ENCODE assay signal across 14 cellular contexts in genomic region chr7:5533821-5534367, GRCh38. TPM values are rescaled to one million over a fixed set of nuclear protein-coding genes. Genes with fewer than 3 reads are reported as not detected.
DNase-seq lines count a peak whose midpoint lies in the region; ATAC-seq and TF ChIP-seq lines count a peak whose summit lies in the region.
"Had no signal": no experiment of that assay in that cellular context is flagged by ENCODE, and none has a peak within 500 bp of the region (broad histone marks: within the 10 kb centered on the region; RNA-seq: fewer than 3 reads in every experiment).

No MANE protein-coding gene starts in this region.

- no peak for ATAC-seq in CD8-positive, alpha-beta T cell
- ATAC-seq in GM21367 (IDR thresholded peaks at IDR 0.05; ENCODE audit: unreplicated experiment) = no peak

- TF ChIP-seq CTCF in CD8-positive, alpha-beta T cell (IDR thresholded peaks at IDR 0.05) = no peak
- TF ChIP-seq CTCF in progenitor cell of endocrine pancreas (IDR thresholded peaks at IDR 0.05; ENCODE audit: unreplicated experiment) = no peak
- TF ChIP-seq CTCF in prostate gland (IDR thresholded peaks at IDR 0.05) = no peak

- 50% methylated on average over 10 of the region's 10 CpGs for WGBS in prostate gland

- H3K9me3 Mint-ChIP-seq in CD8-positive, alpha-beta T cell = no peaks in the 10 kb centered on the region
- no peaks in the 10 kb centered on the region for H3K9me3 Mint-ChIP-seq in progenitor cell of endocrine pancreas (ENCODE audit: low read depth)

- peak overlapping the region; percentile 100 for H3K9ac ChIP-seq in duodenal mucosa (ENCODE audit: low read depth in 1 of 2, low read length in 2 of 2)

- no peaks in the 10 kb centered on the region for H3K27me3 Mint-ChIP-seq in CD8-positive, alpha-beta T cell (ENCODE audit: low read depth)
- no peaks in the 10 kb centered on the region for H3K27me3 Mint-ChIP-seq in progenitor cell of endocrine pancreas

- no peak for TF ChIP-seq POLR2A in prostate gland (IDR thresholded peaks at IDR 0.05)

- H3K4me1 Mint-ChIP-seq in CD8-positive, alpha-beta T cell (ENCODE audit: low read depth) = peaks cover 28% of the 10 kb centered on the region
- H3K4me1 Mint-ChIP-seq in progenitor cell of endocrine pancreas (ENCODE audit: low read depth) = peaks cover 22% of the 10 kb centered on the region

- peaks cover 18% of the 10 kb centered on the region for H3K36me3 Mint-ChIP-seq in CD8-positive, alpha-beta T cell
- peaks cover 3% of the 10 kb centered on the region for H3K36me3 Mint-ChIP-seq in progenitor cell of endocrine pancreas (ENCODE audit: insufficient read depth)

- peaks cover 21% of the 10 kb centered on the region for H3K4me1 ChIP-seq in CD8-positive, alpha-beta T cell (ENCODE audit: insufficient read depth, low read length)
- peaks cover 24 to 33% of the 10 kb centered on the region in 2 donors for H3K4me1 ChIP-seq in duodenal mucosa (ENCODE audit: control insufficient read depth in 1 of 2, insufficient read depth in 2 of 2, low read length in 2 of 2)
- peaks cover 10% of the 10 kb centered on the region for H3K4me1 ChIP-seq in prostate gland (replicated peaks)

- peak overlapping the region; percentile 96 for H3K27ac Mint-ChIP-seq in CD8-positive, alpha-beta T cell
- H3K27ac Mint-ChIP-seq in progenitor cell of endocrine pancreas = peak overlapping the region; percentile 81

- no peak overlapping the region for H3K4me3 Mint-ChIP-seq in CD8-positive, alpha-beta T cell
- no peak overlapping the region for H3K4me3 Mint-ChIP-seq in progenitor cell of endocrine pancreas (ENCODE audit: low read depth)

- POLR2A ChIA-PET in CD8-positive, alpha-beta T cell (lab: Charles Lee) = interaction anchor here (0.6 to 1.4 kb wide), 2 partner anchors 25 to 179 kb away, joined by 3 to 5 read pairs; no protein-coding TSS in a partner anchor

- no peaks in the 10 kb centered on the region for H3K27me3 ChIP-seq in CD8-positive, alpha-beta T cell (ENCODE audit: insufficient read depth, low read length)
- H3K27me3 ChIP-seq in duodenal mucosa (ENCODE audit: control insufficient read depth in 1 of 2, insufficient read depth in 2 of 2, low read length in 2 of 2) (no peaks in the 10 kb centered on the region), prostate gland (replicated peaks; ENCODE audit: insufficient read depth) (no peaks in the 10 kb centered on the region)
- H3K27me3 ChIP-seq: ovary, SJSA1 had no signal

- no peak overlapping the region for H3K27ac ChIP-seq in CD8-positive, alpha-beta T cell (ENCODE audit: low read depth, low read length)
- H3K27ac ChIP-seq in duodenal mucosa (ENCODE audit: low read depth, low read length) (no peak overlapping the region), caudate nucleus (ENCODE audit: low read depth, low read length) (no peak overlapping the region), prostate gland (peak overlapping the region in 1 of 2 donors; percentile 100)
- H3K27ac ChIP-seq: ovary, SJSA1 had no signal

- no peaks in the 10 kb centered on the region for H3K9me3 ChIP-seq in CD8-positive, alpha-beta T cell (ENCODE audit: low read length)
- H3K9me3 ChIP-seq in duodenal mucosa (ENCODE audit: control insufficient read depth in 1 of 2, low read length in 2 of 2) (no peaks in the 10 kb centered on the region), prostate gland (no peaks in the 10 kb centered on the region)
- H3K9me3 ChIP-seq: ovary had no signal

- peaks cover 7% of the 10 kb centered on the region for H3K36me3 ChIP-seq in CD8-positive, alpha-beta T cell (ENCODE audit: insufficient read depth, low read length)
- H3K36me3 ChIP-seq in duodenal mucosa (ENCODE audit: control insufficient read depth in 1 of 2, insufficient read depth in 2 of 2, low read length in 2 of 2) = peaks cover 5 to 6% of the 10 kb centered on the region in 2 donors
- peaks cover 5 to 7% of the 10 kb centered on the region in 2 donors for H3K36me3 ChIP-seq in prostate gland

- intact Hi-C loops in CD8-positive, alpha-beta T cell (cut with DNase I, micrococcal nuclease) = no loop called here
- intact Hi-C loops in prostate gland (cut with DNase I) = no loop called here

- H3K4me3 ChIP-seq in CD8-positive, alpha-beta T cell (ENCODE audit: low read depth, low read length) = peak overlapping the region; percentile 98
- H3K4me3 ChIP-seq in duodenal mucosa (ENCODE audit: low read depth in 1 of 2, low read length in 2 of 2) (no peak overlapping the region), prostate gland (no peak overlapping the region)
- H3K4me3 ChIP-seq: ovary, SJSA1 had no signal

- DNase-seq in CD8-positive, alpha-beta T cell = no peak
- peak; percentile 55 for DNase-seq in HuH-7.5 (ENCODE audit: low spot score)
- no peak for DNase-seq in progenitor cell of endocrine pancreas (ENCODE audit: low spot score, unreplicated experiment)
- DNase-seq in activated CD8-positive, alpha-beta memory T cell treated with anti-CD3 and anti-CD28 coated beads for 24 hours = no peak
- no peak for DNase-seq in caudate nucleus (lab: John Stamatoyannopoulos, UW)
- DNase-seq in prostate gland (ENCODE audit: low spot score) = no peak
- DNase-seq: activated effector memory CD4-positive, alpha-beta T cell treated with Interleukin-2 at 50 U/mL for 16 hours; hippocampal formation; NCI-H1048; NCI-H526 treated with DMSO at 0.1 percent for 48 hours; ovary had no signal

- CTCF ChIA-PET in CD8-positive, alpha-beta T cell (lab: Charles Lee) = interaction anchor here (0.7 to 3.5 kb wide), 3 partner anchors 14 to 138 kb away, joined by 3 to 19 read pairs (median 8); no protein-coding TSS in a partner anchor

RNA-seq across cellular contexts. Expression of gene ACTB, which starts 3.5 kb away (rescaled TPM):
- total RNA-seq in CD8-positive, alpha-beta T cell = 1,000 to 10,000 TPM; 1,844 to 1,874 TPM
- total RNA-seq in progenitor cell of endocrine pancreas = 3,065 and 3,098 TPM in 2 replicates
- total RNA-seq in prostate gland = 1,000 to 10,000 TPM; 2,747 to 3,482 TPM

RNA-seq across cellular contexts. Expression of gene FBXL18, which starts 20.3 kb away (rescaled TPM):
- 1 to 10 TPM; 6.7 to 7.9 TPM for total RNA-seq in CD8-positive, alpha-beta T cell
- total RNA-seq in progenitor cell of endocrine pancreas = 11.7 and 12.6 TPM in 2 replicates
- 10 to 100 TPM; 13.3 to 19.2 TPM for total RNA-seq in prostate gland

RNA-seq across cellular contexts. Expression of gene FSCN1, which starts 58.7 kb away (rescaled TPM):
- total RNA-seq in CD8-positive, alpha-beta T cell = 1 to 10 TPM; 7.5 to 8.0 TPM
- total RNA-seq in progenitor cell of endocrine pancreas (212 and 216 TPM in 2 replicates), prostate gland (100 to 1,000 TPM in 1 of 2 donors, 10 to 100 TPM in 1; 11.4 to 207 TPM)
